ENCODE assay signal across 29 cellular contexts in the genomic region with DNA sequence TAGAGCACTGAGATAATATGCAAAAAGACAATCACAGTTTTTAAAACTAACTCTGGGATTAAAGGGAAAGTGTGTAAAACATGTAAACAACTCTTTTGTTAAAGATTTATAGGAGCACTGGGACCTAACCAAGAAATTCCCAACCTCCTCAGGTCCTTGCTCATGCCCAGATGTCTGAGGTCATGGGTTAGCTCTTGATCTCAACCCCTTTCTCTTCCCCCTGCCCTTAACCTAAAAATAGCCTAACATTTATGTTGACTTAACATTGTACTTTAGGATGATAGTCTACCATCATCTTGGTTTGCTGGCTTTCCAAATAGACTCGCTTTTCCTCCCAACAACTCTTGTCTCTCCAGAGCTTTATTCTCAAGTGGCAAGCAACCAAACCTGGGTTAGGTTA.
"Had no signal": no experiment of that assay in that cellular context is flagged by ENCODE, and none has a peak within 500 bp of the region (broad histone marks: within the 10 kb centered on the region; RNA-seq: fewer than 3 reads in every experiment).

No MANE protein-coding gene starts in this region.

- ATAC-seq: left colon; mucosa of descending colon; naive thymus-derived CD4-positive, alpha-beta T cell; natural killer cell treated with Interleukin-12 subunit alpha and Interleukin-12 subunit beta and Interleukin-15 and Interleukin-18, amount 100 ng/mL, for 72 hours; pancreas; right cardiac atrium; stimulated activated effector memory CD8-positive, alpha-beta T cell treated with anti-CD3 and anti-CD28 coated beads, Interleukin-12 subunit alpha, Interleukin-12 subunit beta, amount 100 ng/mL, for 72 hours had no signal

- H3K4me3 Mint-ChIP-seq: immature natural killer cell; memory B cell; naive thymus-derived CD4-positive, alpha-beta T cell; natural killer cell treated with Interleukin-12 subunit alpha and Interleukin-12 subunit beta and Interleukin-15 and Interleukin-18, amount 100 ng/mL, for 72 hours; stimulated activated effector memory CD8-positive, alpha-beta T cell treated with anti-CD3 and anti-CD28 coated beads, Interleukin-12 subunit alpha, Interleukin-12 subunit beta, amount 100 ng/mL, for 72 hours; stimulated activated naive CD8-positive, alpha-beta T cell treated with anti-CD3 and anti-CD28 coated beads, Interleukin-15, Interleukin-2, amounts not matched to agents 100 ng/mL and 50 ng/mL, for 24 hours had no signal

- H3K27me3 Mint-ChIP-seq: memory B cell; naive thymus-derived CD4-positive, alpha-beta T cell; natural killer cell treated with Interleukin-12 subunit alpha and Interleukin-12 subunit beta and Interleukin-15 and Interleukin-18, amount 100 ng/mL, for 72 hours; stimulated activated naive CD8-positive, alpha-beta T cell treated with anti-CD3 and anti-CD28 coated beads, Interleukin-15, Interleukin-2, amounts not matched to agents 100 ng/mL and 50 ng/mL, for 24 hours had no signal

- DNase-seq: hypothalamus; immature natural killer cell; kidney; left colon; left ventricle myocardium inferior; midbrain; mucosa of descending colon; naive thymus-derived CD4-positive, alpha-beta T cell; pancreas; posterior cingulate gyrus; retina; right cardiac atrium; sigmoid colon; small intestine; spleen; stimulated activated CD4-positive, alpha-beta T cell treated with anti-CD3 and anti-CD28 coated beads, Interleukin-4, amount 100 ng/mL, for 24 hours; stimulated activated naive CD4-positive, alpha-beta T cell; tibial artery; trophoblast cell; uterus had no signal

- H3K9me3 ChIP-seq: pancreas, prostate gland, sigmoid colon, thoracic aorta, uterus had no signal

- H3K27me3 ChIP-seq: pancreas, sigmoid colon, spleen, suprapubic skin, tibial artery, uterus had no signal

- FAIRE-seq: islet of Langerhans, kidney, pancreas had no signal

- H3K27ac Mint-ChIP-seq: immature natural killer cell; memory B cell; naive thymus-derived CD4-positive, alpha-beta T cell; natural killer cell treated with Interleukin-12 subunit alpha and Interleukin-12 subunit beta and Interleukin-15 and Interleukin-18, amount 100 ng/mL, for 72 hours; stimulated activated effector memory CD8-positive, alpha-beta T cell treated with anti-CD3 and anti-CD28 coated beads, Interleukin-12 subunit alpha, Interleukin-12 subunit beta, amount 100 ng/mL, for 72 hours; stimulated activated naive CD8-positive, alpha-beta T cell treated with anti-CD3 and anti-CD28 coated beads, Interleukin-15, Interleukin-2, amounts not matched to agents 100 ng/mL and 50 ng/mL, for 24 hours had no signal

- H3K4me1 ChIP-seq: left ventricle myocardium inferior, pancreas, prostate gland, sigmoid colon, spleen, suprapubic skin, uterus had no signal

- H3K36me3 ChIP-seq: left ventricle myocardium inferior, pancreas, prostate gland, sigmoid colon, spleen, suprapubic skin, thoracic aorta, tibial artery, uterus had no signal

- H3K4me1 Mint-ChIP-seq: immature natural killer cell; memory B cell; naive thymus-derived CD4-positive, alpha-beta T cell; stimulated activated effector memory CD8-positive, alpha-beta T cell treated with anti-CD3 and anti-CD28 coated beads, Interleukin-12 subunit alpha, Interleukin-12 subunit beta, amount 100 ng/mL, for 72 hours had no signal

- H3K27ac ChIP-seq: left ventricle myocardium inferior, pancreas, prostate gland, sigmoid colon, spleen, suprapubic skin, thoracic aorta, tibial artery, uterus had no signal

- H3K36me3 Mint-ChIP-seq: immature natural killer cell; memory B cell; naive thymus-derived CD4-positive, alpha-beta T cell; stimulated activated effector memory CD8-positive, alpha-beta T cell treated with anti-CD3 and anti-CD28 coated beads, Interleukin-12 subunit alpha, Interleukin-12 subunit beta, amount 100 ng/mL, for 72 hours had no signal

- H3K4me3 ChIP-seq: left ventricle myocardium inferior, lung, mucosa of descending colon, pancreas, prostate gland, sigmoid colon, spleen, suprapubic skin, thoracic aorta, tibial artery, uterus had no signal
